Comparison of ENCODE assay signal across 12 cellular contexts in genomic region chr1:159996653-159997052, GRCh38. TPM values are rescaled to one million over a fixed set of nuclear protein-coding genes. Genes with fewer than 3 reads are reported as not detected.
DNase-seq lines count a peak whose midpoint lies in the region; ATAC-seq and TF ChIP-seq lines count a peak whose summit lies in the region.
"Had no signal": no experiment of that assay in that cellular context is flagged by ENCODE, and none has a peak within 500 bp of the region (broad histone marks: within the 10 kb centered on the region; RNA-seq: fewer than 3 reads in every experiment).

No MANE protein-coding gene starts in this region.

- DNase-seq in AG04449 (ENCODE audit: low read depth, low spot score) (peak; percentile 83), HT1080 (ENCODE audit: low read depth) (peak; percentile 97), cardiac fibroblast (ENCODE audit: low read depth in 2 of 2) (peak; percentile 79 to 94), kidney tubule cell (ENCODE audit: low spot score) (peak; percentile 87), NCI-H774 (lab: John Stamatoyannopoulos, UW) (no peak), hippocampal formation (lab: John Stamatoyannopoulos, UW) (no peak), NCI-H1417 (lab: John Stamatoyannopoulos, UW) (no peak)
- DNase-seq: activated B cell treated with CpG ODN at 0.5 μM for 24 hours, colonic mucosa, naive B cell had no signal

- no peak for TF ChIP-seq CTCF in AG04449 (IDR thresholded peaks at IDR 0.05; ENCODE audit: insufficient read depth, low read length, missing control alignments)
- no peak for TF ChIP-seq CTCF in cardiac fibroblast (IDR thresholded peaks at IDR 0.05; ENCODE audit: low read depth, low read length)

- H3K4me3 ChIP-seq in AG04449 (ENCODE audit: low read depth, low read length) (no peak overlapping the region), cardiac fibroblast (replicated peaks in 1 of 2; ENCODE audit: low read depth in 2 of 2, low read length in 2 of 2) (no peak overlapping the region)
- H3K4me3 ChIP-seq: colonic mucosa had no signal

- no peak for ATAC-seq in HG03039 (IDR thresholded peaks at IDR 0.05; ENCODE audit: unreplicated experiment)
- ATAC-seq: HepG2 had no signal

- POLR2A ChIA-PET in AG04449 (lab: Yijun Ruan, JAX): interaction anchor here (0.6 to 1.6 kb wide), 2 partner anchors 58 to 72 kb away, joined by 3 to 5 read pairs; partner anchors contain the start of gene TAGLN2

- CTCF ChIA-PET in AG04449 (lab: Yijun Ruan, JAX): interaction anchor here (11.3 kb wide), 1 partner anchor 10 kb away, joined by 164 read pairs; no protein-coding TSS in a partner anchor

RNA-seq across cellular contexts. Expression of gene PIGM, which starts 35.1 kb away (rescaled TPM):
- total RNA-seq in HT1080 (2014; rRNA removed; shearing (Covaris generic)): 4.9 and 5.8 TPM in 2 replicates
- 5.6 and 7.0 TPM in 2 replicates for polyA plus RNA-seq in HT1080 (2015; cell fraction: cytosol; rRNA removed)
- polyA plus RNA-seq in HT1080 (2015; cell fraction: nucleus; rRNA removed): 9.4 and 10.6 TPM in 2 replicates

RNA-seq across cellular contexts. Expression of gene SLAMF9, which starts 42.6 kb away (rescaled TPM):
- 10.7 and 15.9 TPM in 2 replicates for total RNA-seq in HT1080 (2014; rRNA removed; shearing (Covaris generic))
- polyA plus RNA-seq in HT1080 (2015; cell fraction: cytosol; rRNA removed): 20.2 and 23.0 TPM in 2 replicates
- polyA plus RNA-seq in HT1080 (2015; cell fraction: nucleus; rRNA removed): 10.3 and 11.8 TPM in 2 replicates
- total RNA-seq: activated B cell treated with CpG ODN at 0.5 μM for 24 hours, colonic mucosa, HepG2 had no signal

RNA-seq across cellular contexts. Expression of gene IGSF9, which starts 51.2 kb away (rescaled TPM):
- total RNA-seq in HT1080 (2014; rRNA removed; shearing (Covaris generic)): 0.80 and 1.2 TPM in 2 replicates
- polyA plus RNA-seq in HT1080 (2015; cell fraction: cytosol; rRNA removed): 0.50 and 0.57 TPM in 2 replicates
- 2.2 and 2.7 TPM in 2 replicates for polyA plus RNA-seq in HT1080 (2015; cell fraction: nucleus; rRNA removed)
- total RNA-seq: activated B cell treated with CpG ODN at 0.5 μM for 24 hours, HepG2 had no signal

Comparison
In these comparisons a context has a peak if more than half of its experiments do, and no peak if none do; other contexts are left out.
1. DNase-seq: peak in AG04449 (single experiment), HT1080 (single experiment), cardiac fibroblast (2 of 2) and kidney tubule cell (single experiment); none in NCI-H774 (single experiment), hippocampal formation (0 of 2) and NCI-H1417 (0 of 3).